8 cellular contexts compared by ENCODE assay signal in genomic region chr4:42397256-42397634, GRCh38. TPM values are rescaled to one million over a fixed set of nuclear protein-coding genes. Genes with fewer than 3 reads are reported as not detected.
A peak's percentile ranks its signal among the peaks of the same experiment; 100 is the strongest.
DNase-seq lines count a peak whose midpoint lies in the region; ATAC-seq, FAIRE-seq and TF ChIP-seq lines count a peak whose summit lies in the region.

Gene SHISA3, plus strand, starts transcription at chr4:42397488. Its CDS starts 569 bp downstream, at chr4:42398057.

- H3K4me2 ChIP-seq in A549 (peak within 1 kb of the TSS; percentile 81), trophoblast cell (ENCODE audit: low read length) (peak within 1 kb of the TSS; percentile 74)

- no peak within 1 kb of the TSS for H2BK5ac ChIP-seq in trophoblast cell (ENCODE audit: low read depth, low read length, poor library complexity)

- no peak within 1 kb of the TSS for H3K9ac ChIP-seq in trophoblast cell (ENCODE audit: low read length)

- no peak within 1 kb of the TSS for H2AK5ac ChIP-seq in trophoblast cell (ENCODE audit: low read length)

- H3K23ac ChIP-seq in trophoblast cell (ENCODE audit: low read length): no peak within 1 kb of the TSS

- TF ChIP-seq EP300 in A549 (IDR thresholded peaks at IDR 0.05): no peak

- H2AFZ ChIP-seq in trophoblast cell (ENCODE audit: insufficient read depth, low read length, poor library complexity): peak within 1 kb of the TSS; percentile 50

- TF ChIP-seq RAD21 in A549 (conservative IDR thresholded peaks at IDR 0.05 in 1 of 2, IDR thresholded peaks at IDR 0.05 in 1 of 2): no peak

- POLR2A ChIA-PET in A549 (lab: Yijun Ruan, JAX): no interaction called here

- ATAC-seq in A549 (peak; percentile 40 to 61; a peak in 5 of 6 replicates), HG03159 (IDR thresholded peaks at IDR 0.05; ENCODE audit: unreplicated experiment) (peak; percentile 38), foreskin keratinocyte (peak; percentile 51)

- peaks cover 77% of the 10 kb centered on the region for H3K27me3 ChIP-seq in foreskin keratinocyte
- H3K27me3 ChIP-seq in trophoblast cell (ENCODE audit: insufficient read depth, low read length): peaks cover 45% of the 10 kb centered on the region

- H3K18ac ChIP-seq in trophoblast cell (ENCODE audit: low read length): no peak within 1 kb of the TSS

- CTCF ChIA-PET in A549 (lab: Yijun Ruan, JAX): no interaction called here

- FAIRE-seq in A549 (lab: Jason Lieb, UNC) (no peak), GM18507 (lab: Jason Lieb, UNC) (peak; percentile 33)

- peak within 1 kb of the TSS; percentile 40 for H3K14ac ChIP-seq in trophoblast cell (ENCODE audit: low read length)

- no peak within 1 kb of the TSS for H3K4ac ChIP-seq in trophoblast cell (ENCODE audit: low read depth, low read length)

- H4K12ac ChIP-seq in trophoblast cell (ENCODE audit: low read depth, low read length): peak within 1 kb of the TSS; percentile 32

- DNase-seq in A549 (ENCODE audit: low read depth in 1 of 2, low spot score in 1 of 2): peak in 1 of 2 experiments; percentile 4
- no peak for DNase-seq in GM18507 (ENCODE audit: extremely low spot score, insufficient read length, low read depth)
- DNase-seq in T1000 (lab: John Stamatoyannopoulos, UW): peak; percentile 64
- DNase-seq in foreskin keratinocyte: peak in 1 of 2 donors; percentile 29
- DNase-seq in trophoblast cell: peak in 1 of 2 donors; percentile 10
- DNase-seq in nucleus accumbens (lab: John Stamatoyannopoulos, UW): no peak
- DNase-seq in GDM1 (lab: John Stamatoyannopoulos, UW): no peak

- no peak for TF ChIP-seq POLR2A in A549 (IDR thresholded peaks at IDR 0.05; ENCODE audit: low read length)

- H3K79me2 ChIP-seq in trophoblast cell (ENCODE audit: control insufficient read depth, insufficient read depth, low read length, poor library complexity): no peaks in the 10 kb centered on the region

- no peak within 1 kb of the TSS for H2BK120ac ChIP-seq in trophoblast cell (ENCODE audit: insufficient read depth, low read length, poor library complexity)

- H2BK12ac ChIP-seq in trophoblast cell (ENCODE audit: low read length): no peak within 1 kb of the TSS

- H3K9me3 ChIP-seq in A549 (no peaks in the 10 kb centered on the region), trophoblast cell (ENCODE audit: insufficient read depth, low read depth, low read length) (peaks cover 5% of the 10 kb centered on the region)

- H3K4me3 ChIP-seq in A549 (peak within 1 kb of the TSS; percentile 34), trophoblast cell (ENCODE audit: low read depth, low read length) (peak within 1 kb of the TSS; percentile 57)

- no peaks in the 10 kb centered on the region for H3K79me1 ChIP-seq in trophoblast cell (ENCODE audit: low read length)

- H3K36me3 ChIP-seq in trophoblast cell (ENCODE audit: control insufficient read depth in 1 of 2, insufficient read depth in 2 of 2, low read length in 2 of 2): no peaks in the 10 kb centered on the region

- TF ChIP-seq CTCF in A549 (IDR thresholded peaks at IDR 0.05): no peak
- TF ChIP-seq CTCF in foreskin keratinocyte (conservative IDR thresholded peaks at IDR 0.05): no peak

- H3K27ac ChIP-seq in A549: no peak within 1 kb of the TSS
- no peak within 1 kb of the TSS for H3K27ac ChIP-seq in foreskin keratinocyte
- no peak within 1 kb of the TSS for H3K27ac ChIP-seq in trophoblast cell (ENCODE audit: low read depth, low read length)

- no CpG with 5 or more reads among the region's 31 CpGs for WGBS in A549 (ENCODE audit: missing lambda C conversion rate)
- no CpG with 5 or more reads among the region's 31 CpGs for WGBS in trophoblast cell (ENCODE audit: extremely low coverage, insufficient coverage, insufficient read length)

- no peaks in the 10 kb centered on the region for H3K4me1 ChIP-seq in A549
- H3K4me1 ChIP-seq in foreskin keratinocyte: no peaks in the 10 kb centered on the region
- peaks cover 17 to 21% of the 10 kb centered on the region in 2 experiments for H3K4me1 ChIP-seq in trophoblast cell (ENCODE audit: control insufficient read depth in 1 of 2, insufficient read depth in 2 of 2, low read length in 2 of 2)

- no peak within 1 kb of the TSS for H4K91ac ChIP-seq in trophoblast cell (ENCODE audit: low read depth, low read length)

- H4K8ac ChIP-seq in trophoblast cell (ENCODE audit: low read depth, low read length): no peak within 1 kb of the TSS

TF ChIP-seq in A549, 52 proteins besides CTCF, POLR2A, EP300 and RAD21:
- TF ChIP-seq MAX (IDR thresholded peaks at IDR 0.05): no peak
- TF ChIP-seq FOXS1 (CRISPR knock-in tag; IDR thresholded peaks at IDR 0.05): no peak
- no peak for TF ChIP-seq HOXB5 (CRISPR knock-in tag; IDR thresholded peaks at IDR 0.05)
- TF ChIP-seq CHD2 (IDR thresholded peaks at IDR 0.05; ENCODE audit: low read length, partially characterized antibody): no peak
- no peak for TF ChIP-seq SREBF2 (IDR thresholded peaks at IDR 0.05)
- TF ChIP-seq EHMT2 (IDR thresholded peaks at IDR 0.05; ENCODE audit: low read depth): no peak
- no peak for TF ChIP-seq HOXB13 (CRISPR knock-in tag; IDR thresholded peaks at IDR 0.05; ENCODE audit: low read depth)
- no peak for TF ChIP-seq FOSB (CRISPR knock-in tag; IDR thresholded peaks at IDR 0.05)
- TF ChIP-seq ELK1 (IDR thresholded peaks at IDR 0.05; ENCODE audit: low read depth, low read length): no peak
- no peak for TF ChIP-seq HDAC2 (IDR thresholded peaks at IDR 0.05)
- TF ChIP-seq NPAS2 (CRISPR knock-in tag; IDR thresholded peaks at IDR 0.05; ENCODE audit: borderline replicate concordance): no peak
- TF ChIP-seq RCOR1 (IDR thresholded peaks at IDR 0.05; ENCODE audit: low read depth, low read length): no peak
- TF ChIP-seq TFCP2L1 (CRISPR knock-in tag; IDR thresholded peaks at IDR 0.05): no peak
- TF ChIP-seq, protein P1, sequence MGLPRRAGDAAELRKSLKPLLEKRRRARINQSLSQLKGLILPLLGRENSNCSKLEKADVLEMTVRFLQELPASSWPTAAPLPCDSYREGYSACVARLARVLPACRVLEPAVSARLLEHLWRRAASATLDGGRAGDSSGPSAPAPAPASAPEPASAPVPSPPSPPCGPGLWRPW (IDR thresholded peaks at IDR 0.05): no peak
- TF ChIP-seq RARB (CRISPR knock-in tag; IDR thresholded peaks at IDR 0.05): no peak
- no peak for TF ChIP-seq SMC3 (IDR thresholded peaks at IDR 0.05)
- no peak for TF ChIP-seq ESRRA (IDR thresholded peaks at IDR 0.05; ENCODE audit: borderline replicate concordance, low read length)
- TF ChIP-seq, protein P2, sequence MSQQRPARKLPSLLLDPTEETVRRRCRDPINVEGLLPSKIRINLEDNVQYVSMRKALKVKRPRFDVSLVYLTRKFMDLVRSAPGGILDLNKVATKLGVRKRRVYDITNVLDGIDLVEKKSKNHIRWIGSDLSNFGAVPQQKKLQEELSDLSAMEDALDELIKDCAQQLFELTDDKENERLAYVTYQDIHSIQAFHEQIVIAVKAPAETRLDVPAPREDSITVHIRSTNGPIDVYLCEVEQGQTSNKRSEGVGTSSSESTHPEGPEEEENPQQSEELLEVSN (IDR thresholded peaks at IDR 0.05; ENCODE audit: borderline replicate concordance, low read depth): no peak

RNA-seq across cellular contexts. Expression of gene SHISA3, which starts in this region (rescaled TPM):
- polyA plus RNA-seq in A549 (2011; rRNA removed): not detected in 2 replicates
- 0.03 and 0.09 TPM in 2 replicates for polyA plus RNA-seq in A549 (2012; cell fraction: cytosol; rRNA removed)
- 0.06 TPM in 1 of 2 replicates, not detected in the other for polyA plus RNA-seq in A549 (2012; cell fraction: nucleus; rRNA removed)
- not detected in 3 replicates for polyA plus RNA-seq in A549 (2017; fragmentation: RNase III; extraction: RNeasy Plus Mini Kit Qiagen cat#74134 plus additional on column Dnase treatment)
- 0.08 TPM in 1 of 2 replicates, not detected in the other for polyA minus RNA-seq in A549 (2011; rRNA and poly(A)+ RNA removed)
- total RNA-seq in foreskin keratinocyte: not detected in 2 replicates
- polyA plus RNA-seq in foreskin keratinocyte: not detected in 2 replicates
- not detected in 2 replicates for polyA plus RNA-seq in trophoblast cell (2013)

Comparison
In these comparisons a context has a peak if more than half of its experiments do, and no peak if none do; other contexts are left out.
1. Peak in ATAC-seq, H3K4me3 ChIP-seq and H3K4me2 ChIP-seq in A549; RNA of the gene not detected or under 1 TPM.
2. Peak in ATAC-seq in foreskin keratinocyte; RNA of the gene not detected or under 1 TPM.